Comparison of ENCODE assay signal across 15 cellular contexts in the genomic region with DNA sequence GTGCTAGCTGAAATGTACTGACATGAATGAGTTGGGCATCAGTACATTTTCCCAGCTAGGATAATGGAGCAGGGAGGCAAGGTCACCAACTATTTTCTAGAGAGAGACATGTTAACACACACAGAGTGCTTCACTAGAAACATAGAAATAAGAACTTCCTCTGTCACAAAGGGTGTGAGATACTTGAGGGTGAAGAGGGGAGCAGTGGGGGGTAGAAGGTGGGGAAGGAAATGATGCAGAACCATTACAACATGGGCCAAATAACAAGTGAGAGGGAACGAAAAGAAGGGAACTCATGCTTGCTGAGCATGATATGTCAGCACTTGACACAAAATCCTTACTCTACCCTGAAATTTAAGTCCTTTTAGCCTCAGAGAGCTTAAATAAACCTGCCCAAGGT.
DNase-seq lines count a peak whose midpoint lies in the region; ATAC-seq lines count a peak whose summit lies in the region.
"Had no signal": no experiment of that assay in that cellular context is flagged by ENCODE, and none has a peak within 500 bp of the region (broad histone marks: within the 10 kb centered on the region; RNA-seq: fewer than 3 reads in every experiment).

No MANE protein-coding gene starts in this region.

- peak; percentile 38 for ATAC-seq in GM21526 (IDR thresholded peaks at IDR 0.05; ENCODE audit: low FRiP score, unreplicated experiment)
- no peak for ATAC-seq in GM21737 (IDR thresholded peaks at IDR 0.05; ENCODE audit: unreplicated experiment)
- no peak for ATAC-seq in GM21515 (IDR thresholded peaks at IDR 0.05; ENCODE audit: unreplicated experiment)
- no peak for ATAC-seq in HG03432 (IDR thresholded peaks at IDR 0.05; ENCODE audit: unreplicated experiment)

- peak; percentile 45 for DNase-seq in DMS79 (lab: John Stamatoyannopoulos, UW)
- DNase-seq in SIG-M5 treated with dmso at 0.1 percent for 504 hours (lab: John Stamatoyannopoulos, UW; ENCODE audit: unreplicated experiment), result peak; percentile 90
- DNase-seq in midbrain (lab: John Stamatoyannopoulos, UW), result peak; percentile 7
- no peak for DNase-seq in G401 (ENCODE audit: low spot score)
- DNase-seq: activated CD4-positive, alpha-beta memory T cell treated with anti-CD3 and anti-CD28 coated beads, Interleukin-2, amount 10 ng/mL, durations not matched to agents 7 days and 5 days; activated effector memory CD4-positive, alpha-beta T cell treated with Interleukin-2 at 50 U/mL for 16 hours; NCI-H1417 treated with DMSO at 0.1 percent for 48 hours; NCI-H524 treated with DMSO at 0.1 percent for 48 hours; stimulated activated CD4-positive, alpha-beta T cell treated with anti-CD3 and anti-CD28 coated beads, Interleukin-4, amount 100 ng/mL, for 4 hours; stimulated activated naive B cell treated with anti-CD40 and anti-IgM and Interleukin-4, amounts not matched to agents 10 μg/mL and 1 μg/mL and 100 μg/mL, for 72 hours; uterus had no signal

- in situ Hi-C loops in G401 (cut with HindIII; ENCODE audit: low sequenced_read_pairs), result no loop called here
